Comparison of ENCODE assay signal across 14 cellular contexts in genomic region chr6:56733298-56733697, GRCh38.
"Had no signal": no experiment of that assay in that cellular context is flagged by ENCODE, and none has a peak within 500 bp of the region (broad histone marks: within the 10 kb centered on the region; RNA-seq: fewer than 3 reads in every experiment).

No MANE protein-coding gene starts in this region.

- H3K4me3 ChIP-seq: body of pancreas, coronary artery, right atrium auricular region, suprapubic skin, upper lobe of right lung had no signal

- H3K36me3 ChIP-seq: right atrium auricular region, suprapubic skin, upper lobe of right lung had no signal

- H3K9me3 ChIP-seq: body of pancreas, right atrium auricular region, suprapubic skin, upper lobe of right lung had no signal

- H3K4me3 Mint-ChIP-seq: activated naive CD8-positive, alpha-beta T cell treated with anti-CD3 and anti-CD28 coated beads for 36 hours; activated T-helper 1 cell treated with anti-CD3 and anti-CD28 coated beads, Interleukin-12 subunit alpha, Interleukin-12 subunit beta, Interleukin-2, Interleukin-4 antibody, amounts not matched to agents 30 ng/mL and 10 ng/mL and 1 ng/mL, durations not matched to agents 14 hours and 24 hours and 36 hours; naive thymus-derived CD4-positive, alpha-beta T cell; stimulated activated naive CD8-positive, alpha-beta T cell treated with anti-CD3 and anti-CD28 coated beads, Interleukin-15, Interleukin-2, amounts not matched to agents 100 ng/mL and 50 ng/mL, for 24 hours had no signal

- H3K4me1 Mint-ChIP-seq: activated naive CD8-positive, alpha-beta T cell treated with anti-CD3 and anti-CD28 coated beads for 36 hours; naive thymus-derived CD4-positive, alpha-beta T cell had no signal

- H3K36me3 Mint-ChIP-seq: activated naive CD8-positive, alpha-beta T cell treated with anti-CD3 and anti-CD28 coated beads for 36 hours; naive thymus-derived CD4-positive, alpha-beta T cell had no signal

- H3K27ac ChIP-seq: body of pancreas, coronary artery, foreskin keratinocyte, right atrium auricular region, suprapubic skin, upper lobe of right lung had no signal

- H3K4me1 ChIP-seq: upper lobe of right lung had no signal

- ATAC-seq: body of pancreas; foreskin keratinocyte; naive thymus-derived CD4-positive, alpha-beta T cell; upper lobe of right lung had no signal

- H3K27me3 Mint-ChIP-seq: activated naive CD8-positive, alpha-beta T cell treated with anti-CD3 and anti-CD28 coated beads for 36 hours; stimulated activated naive CD8-positive, alpha-beta T cell treated with anti-CD3 and anti-CD28 coated beads, Interleukin-15, Interleukin-2, amounts not matched to agents 100 ng/mL and 50 ng/mL, for 24 hours had no signal

- H3K9me3 Mint-ChIP-seq: activated naive CD8-positive, alpha-beta T cell treated with anti-CD3 and anti-CD28 coated beads for 36 hours; activated T-helper 1 cell treated with anti-CD3 and anti-CD28 coated beads, Interleukin-12 subunit alpha, Interleukin-12 subunit beta, Interleukin-2, Interleukin-4 antibody, amounts not matched to agents 30 ng/mL and 10 ng/mL and 1 ng/mL, durations not matched to agents 14 hours and 24 hours and 36 hours; naive thymus-derived CD4-positive, alpha-beta T cell; stimulated activated naive CD8-positive, alpha-beta T cell treated with anti-CD3 and anti-CD28 coated beads, Interleukin-15, Interleukin-2, amounts not matched to agents 100 ng/mL and 50 ng/mL, for 24 hours had no signal

- DNase-seq: activated CD4-positive, CD25-positive, alpha-beta regulatory T cell treated with anti-CD3 and anti-CD28 coated beads, Interleukin-2, amount 50 U/mL, for 72 hours; activated naive CD8-positive, alpha-beta T cell treated with anti-CD3 and anti-CD28 coated beads for 36 hours; amygdala; body of pancreas; central memory CD4-positive, alpha-beta T cell; foreskin keratinocyte; left colon; naive thymus-derived CD4-positive, alpha-beta T cell; upper lobe of right lung had no signal

- H3K27me3 ChIP-seq: body of pancreas, foreskin keratinocyte, right atrium auricular region, suprapubic skin, upper lobe of right lung had no signal

- H3K27ac Mint-ChIP-seq: activated naive CD8-positive, alpha-beta T cell treated with anti-CD3 and anti-CD28 coated beads for 36 hours; activated T-helper 1 cell treated with anti-CD3 and anti-CD28 coated beads, Interleukin-12 subunit alpha, Interleukin-12 subunit beta, Interleukin-2, Interleukin-4 antibody, amounts not matched to agents 30 ng/mL and 10 ng/mL and 1 ng/mL, durations not matched to agents 14 hours and 24 hours and 36 hours; naive thymus-derived CD4-positive, alpha-beta T cell; stimulated activated naive CD8-positive, alpha-beta T cell treated with anti-CD3 and anti-CD28 coated beads, Interleukin-15, Interleukin-2, amounts not matched to agents 100 ng/mL and 50 ng/mL, for 24 hours had no signal
